ENCODE assay signal across 1 cellular context in genomic region chr20:62516345-62516744, GRCh38.
TF ChIP-seq lines count a peak whose summit lies in the region.

No MANE protein-coding gene starts in this region.

TF ChIP-seq in GM12878, 131 proteins besides CTCF, POLR2A, EP300 and RAD21 (continued from another document):
- TF ChIP-seq REST (IDR thresholded peaks at IDR 0.05; ENCODE audit: low read depth, low read length) = no peak
- TF ChIP-seq TBL1XR1 (IDR thresholded peaks at IDR 0.05; ENCODE audit: low read depth, low read length) = no peak
- no peak for TF ChIP-seq CHD4 (IDR thresholded peaks at IDR 0.05)
- TF ChIP-seq SIX5 (IDR thresholded peaks at IDR 0.05; ENCODE audit: low read depth, low read length, severe bottlenecking) = no peak
